ENCODE assay signal across 8 cellular contexts in genomic region chr3:44624696-44625528, GRCh38. TPM values are rescaled to one million over a fixed set of nuclear protein-coding genes. Genes with fewer than 3 reads are reported as not detected.
DNase-seq lines count a peak whose midpoint lies in the region; ATAC-seq and TF ChIP-seq lines count a peak whose summit lies in the region.

Gene ZNF197 (plus strand): TSS chr3:44625036. CDS start chr3:44629155, 4,119 bp downstream.

- no peaks in the 10 kb centered on the region for H3K9me3 Mint-ChIP-seq in activated naive CD4-positive, alpha-beta T cell treated with anti-CD3 and anti-CD28 coated beads, Interleukin-2, amount 50 U/mL, for 72 hours
- no peaks in the 10 kb centered on the region for H3K9me3 Mint-ChIP-seq in osteocyte (ENCODE audit: unreplicated experiment)

- peak within 1 kb of the TSS; percentile 85 for H3K9ac ChIP-seq in SK-N-MC (ENCODE audit: insufficient read length)

- peaks cover 9 to 12% of the 10 kb centered on the region in 2 donors for H3K36me3 Mint-ChIP-seq in activated naive CD4-positive, alpha-beta T cell treated with anti-CD3 and anti-CD28 coated beads, Interleukin-2, amount 50 U/mL, for 72 hours
- H3K36me3 Mint-ChIP-seq in osteocyte (ENCODE audit: unreplicated experiment): peaks cover 15% of the 10 kb centered on the region

- peak within 1 kb of the TSS; percentile 79 for H3K4me3 ChIP-seq in H7 (ENCODE audit: insufficient read depth, low read depth, low read length)
- H3K4me3 ChIP-seq in SK-N-MC: peak within 1 kb of the TSS; percentile 79
- peak within 1 kb of the TSS; percentile 92 for H3K4me3 ChIP-seq in thymus (ENCODE audit: low read length)

- H3K27me3 Mint-ChIP-seq in osteocyte (ENCODE audit: unreplicated experiment): no peaks in the 10 kb centered on the region

- peaks cover 3% of the 10 kb centered on the region for H3K4me1 ChIP-seq in thymus (ENCODE audit: control insufficient read depth, insufficient read depth, low read length)

- TF ChIP-seq CTCF in osteocyte (IDR thresholded peaks at IDR 0.05): peak; percentile 16

- H3K4me3 Mint-ChIP-seq in osteocyte (ENCODE audit: unreplicated experiment): peak within 1 kb of the TSS; percentile 89

- H3K27me3 ChIP-seq in H7 (ENCODE audit: control insufficient read depth, insufficient read depth, low read length): no peaks in the 10 kb centered on the region
- H3K27me3 ChIP-seq in thymus (ENCODE audit: control insufficient read depth, insufficient read depth): no peaks in the 10 kb centered on the region

- H3K36me3 ChIP-seq in H7 (replicated peaks; ENCODE audit: control insufficient read depth, insufficient read depth, low read length) (no peaks in the 10 kb centered on the region), SK-N-MC (ENCODE audit: insufficient read depth, low read length) (peaks cover 8% of the 10 kb centered on the region; the same call in 1 of the 2 replicates), thymus (ENCODE audit: control insufficient read depth, insufficient read depth) (peaks cover 5% of the 10 kb centered on the region)

- intact Hi-C loops in Right ventricle myocardium inferior (cut with DNase I): loop anchor here (2.0 to 10.0 kb wide), 2 partner anchors 24 to 300 kb away; partner anchors contain the start of gene ZNF35

- peaks cover 29% of the 10 kb centered on the region for H3K4me1 Mint-ChIP-seq in osteocyte (ENCODE audit: unreplicated experiment)

- peak within 1 kb of the TSS; percentile 46; the same call in 1 of the 2 replicates for H3K27ac ChIP-seq in SK-N-MC
- H3K27ac ChIP-seq in thymus (ENCODE audit: low read depth): peak within 1 kb of the TSS; percentile 85

- ATAC-seq in activated naive CD4-positive, alpha-beta T cell treated with anti-CD3 and anti-CD28 coated beads, Interleukin-2, amount 50 U/mL, for 72 hours: peak; percentile 93
- peak; percentile 98 for ATAC-seq in Right ventricle myocardium inferior

- DNase-seq in GF-D8 (lab: John Stamatoyannopoulos, UW) (peak; percentile 68), H7 (peak; percentile 89), M059J (ENCODE audit: low read depth) (peak; percentile 90), SK-N-MC (ENCODE audit: low read depth, low spot score) (peak; percentile 45), Right ventricle myocardium inferior (ENCODE audit: missing footprints) (peak; percentile 89), osteocyte (ENCODE audit: extremely low spot score, unreplicated experiment) (peak; percentile 92)
- peak; percentile 57 to 75 for DNase-seq in activated naive CD4-positive, alpha-beta T cell treated with anti-CD3 and anti-CD28 coated beads, Interleukin-2, amount 50 U/mL, for 72 hours (ENCODE audit: low spot score in 2 of 2)

- 1% methylated on average over 50 of the region's 50 CpGs for WGBS in thymus

- peak within 1 kb of the TSS; percentile 88 to 89 for H3K27ac Mint-ChIP-seq in activated naive CD4-positive, alpha-beta T cell treated with anti-CD3 and anti-CD28 coated beads, Interleukin-2, amount 50 U/mL, for 72 hours
- H3K27ac Mint-ChIP-seq in osteocyte (ENCODE audit: unreplicated experiment): peak within 1 kb of the TSS; percentile 93

- H3K9me3 ChIP-seq in SK-N-MC (ENCODE audit: low read depth, low read length) (no peaks in the 10 kb centered on the region), thymus (ENCODE audit: control insufficient read depth) (no peaks in the 10 kb centered on the region)

RNA-seq across cellular contexts. Expression of gene ZNF197, which starts in this region (rescaled TPM):
- total RNA-seq in H7 (2014; rRNA removed; shearing (Covaris generic)): 10.3 and 10.5 TPM in 2 replicates
- total RNA-seq in M059J (2014; rRNA removed; shearing (Covaris generic)): 6.8 and 8.4 TPM in 2 replicates
- 1 to 10 TPM; 8.1 to 9.6 TPM for total RNA-seq in activated naive CD4-positive, alpha-beta T cell treated with anti-CD3 and anti-CD28 coated beads, Interleukin-2, amount 50 U/mL, for 72 hours
- total RNA-seq in Right ventricle myocardium inferior (12.1 TPM), osteocyte (20.1 and 21.9 TPM in 2 replicates)
- 13.8 TPM for polyA plus RNA-seq in thymus

Comparison
In these comparisons a context has a peak if more than half of its experiments do, and no peak if none do; other contexts are left out.
1. Peak in every context shown above with its lines: DNase-seq, ATAC-seq, H3K4me3 ChIP-seq and H3K27ac ChIP-seq.